Comparison of ENCODE assay signal across 2 cellular contexts in the genomic region with DNA sequence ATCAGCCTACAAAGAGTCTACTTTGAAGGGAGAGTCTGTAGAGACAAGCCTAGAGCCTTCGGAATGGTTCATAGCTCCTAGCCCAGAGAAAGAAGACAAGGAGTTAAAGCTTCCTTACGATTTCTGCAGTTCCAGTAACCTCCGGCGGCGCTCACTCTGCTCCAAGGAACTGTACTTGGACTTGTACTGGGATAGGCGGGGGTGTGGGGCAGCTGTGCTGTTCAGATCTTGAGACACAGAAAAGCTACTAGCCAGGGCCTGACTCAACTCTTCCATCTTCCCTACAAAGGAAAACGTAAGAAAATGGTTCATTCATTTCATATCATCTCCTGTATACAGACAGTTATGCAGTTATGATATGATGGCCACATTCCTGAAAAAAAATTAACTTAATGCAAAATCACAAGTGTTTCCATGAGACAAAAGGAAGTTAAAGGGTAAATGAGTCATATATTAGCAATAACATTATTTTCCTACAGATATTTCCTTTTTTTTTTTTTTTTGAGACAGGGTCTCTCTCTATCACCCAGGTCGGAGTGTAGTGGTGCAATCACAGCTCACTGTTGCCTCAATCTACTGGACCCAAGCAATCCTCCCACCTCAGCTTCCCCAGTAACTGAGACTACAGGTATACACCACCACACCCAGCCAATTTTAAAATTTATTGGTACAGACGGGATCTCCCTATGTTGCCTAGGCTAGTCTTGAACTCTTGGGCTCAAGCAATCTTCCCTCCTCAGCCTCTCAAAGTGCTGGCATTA.
TF ChIP-seq lines count a peak whose summit lies in the region.

No MANE protein-coding gene starts in this region.

TF ChIP-seq in GM23338, 12 proteins besides CTCF, POLR2A, EP300 and RAD21 (continued from another document and continues in another):
- TF ChIP-seq CREB1 (CRISPR knock-in tag; IDR thresholded peaks at IDR 0.05; ENCODE audit: low read depth) (no peak), NANOG (IDR thresholded peaks at IDR 0.05; ENCODE audit: borderline replicate concordance) (no peak), EZH2phosphoT487 (IDR thresholded peaks at IDR 0.05; ENCODE audit: unreplicated experiment) (no peak), JUNB (IDR thresholded peaks at IDR 0.05; ENCODE audit: unreplicated experiment) (no peak), STAT1 (IDR thresholded peaks at IDR 0.05; ENCODE audit: unreplicated experiment) (no peak)
- TF ChIP-seq, protein P1, sequence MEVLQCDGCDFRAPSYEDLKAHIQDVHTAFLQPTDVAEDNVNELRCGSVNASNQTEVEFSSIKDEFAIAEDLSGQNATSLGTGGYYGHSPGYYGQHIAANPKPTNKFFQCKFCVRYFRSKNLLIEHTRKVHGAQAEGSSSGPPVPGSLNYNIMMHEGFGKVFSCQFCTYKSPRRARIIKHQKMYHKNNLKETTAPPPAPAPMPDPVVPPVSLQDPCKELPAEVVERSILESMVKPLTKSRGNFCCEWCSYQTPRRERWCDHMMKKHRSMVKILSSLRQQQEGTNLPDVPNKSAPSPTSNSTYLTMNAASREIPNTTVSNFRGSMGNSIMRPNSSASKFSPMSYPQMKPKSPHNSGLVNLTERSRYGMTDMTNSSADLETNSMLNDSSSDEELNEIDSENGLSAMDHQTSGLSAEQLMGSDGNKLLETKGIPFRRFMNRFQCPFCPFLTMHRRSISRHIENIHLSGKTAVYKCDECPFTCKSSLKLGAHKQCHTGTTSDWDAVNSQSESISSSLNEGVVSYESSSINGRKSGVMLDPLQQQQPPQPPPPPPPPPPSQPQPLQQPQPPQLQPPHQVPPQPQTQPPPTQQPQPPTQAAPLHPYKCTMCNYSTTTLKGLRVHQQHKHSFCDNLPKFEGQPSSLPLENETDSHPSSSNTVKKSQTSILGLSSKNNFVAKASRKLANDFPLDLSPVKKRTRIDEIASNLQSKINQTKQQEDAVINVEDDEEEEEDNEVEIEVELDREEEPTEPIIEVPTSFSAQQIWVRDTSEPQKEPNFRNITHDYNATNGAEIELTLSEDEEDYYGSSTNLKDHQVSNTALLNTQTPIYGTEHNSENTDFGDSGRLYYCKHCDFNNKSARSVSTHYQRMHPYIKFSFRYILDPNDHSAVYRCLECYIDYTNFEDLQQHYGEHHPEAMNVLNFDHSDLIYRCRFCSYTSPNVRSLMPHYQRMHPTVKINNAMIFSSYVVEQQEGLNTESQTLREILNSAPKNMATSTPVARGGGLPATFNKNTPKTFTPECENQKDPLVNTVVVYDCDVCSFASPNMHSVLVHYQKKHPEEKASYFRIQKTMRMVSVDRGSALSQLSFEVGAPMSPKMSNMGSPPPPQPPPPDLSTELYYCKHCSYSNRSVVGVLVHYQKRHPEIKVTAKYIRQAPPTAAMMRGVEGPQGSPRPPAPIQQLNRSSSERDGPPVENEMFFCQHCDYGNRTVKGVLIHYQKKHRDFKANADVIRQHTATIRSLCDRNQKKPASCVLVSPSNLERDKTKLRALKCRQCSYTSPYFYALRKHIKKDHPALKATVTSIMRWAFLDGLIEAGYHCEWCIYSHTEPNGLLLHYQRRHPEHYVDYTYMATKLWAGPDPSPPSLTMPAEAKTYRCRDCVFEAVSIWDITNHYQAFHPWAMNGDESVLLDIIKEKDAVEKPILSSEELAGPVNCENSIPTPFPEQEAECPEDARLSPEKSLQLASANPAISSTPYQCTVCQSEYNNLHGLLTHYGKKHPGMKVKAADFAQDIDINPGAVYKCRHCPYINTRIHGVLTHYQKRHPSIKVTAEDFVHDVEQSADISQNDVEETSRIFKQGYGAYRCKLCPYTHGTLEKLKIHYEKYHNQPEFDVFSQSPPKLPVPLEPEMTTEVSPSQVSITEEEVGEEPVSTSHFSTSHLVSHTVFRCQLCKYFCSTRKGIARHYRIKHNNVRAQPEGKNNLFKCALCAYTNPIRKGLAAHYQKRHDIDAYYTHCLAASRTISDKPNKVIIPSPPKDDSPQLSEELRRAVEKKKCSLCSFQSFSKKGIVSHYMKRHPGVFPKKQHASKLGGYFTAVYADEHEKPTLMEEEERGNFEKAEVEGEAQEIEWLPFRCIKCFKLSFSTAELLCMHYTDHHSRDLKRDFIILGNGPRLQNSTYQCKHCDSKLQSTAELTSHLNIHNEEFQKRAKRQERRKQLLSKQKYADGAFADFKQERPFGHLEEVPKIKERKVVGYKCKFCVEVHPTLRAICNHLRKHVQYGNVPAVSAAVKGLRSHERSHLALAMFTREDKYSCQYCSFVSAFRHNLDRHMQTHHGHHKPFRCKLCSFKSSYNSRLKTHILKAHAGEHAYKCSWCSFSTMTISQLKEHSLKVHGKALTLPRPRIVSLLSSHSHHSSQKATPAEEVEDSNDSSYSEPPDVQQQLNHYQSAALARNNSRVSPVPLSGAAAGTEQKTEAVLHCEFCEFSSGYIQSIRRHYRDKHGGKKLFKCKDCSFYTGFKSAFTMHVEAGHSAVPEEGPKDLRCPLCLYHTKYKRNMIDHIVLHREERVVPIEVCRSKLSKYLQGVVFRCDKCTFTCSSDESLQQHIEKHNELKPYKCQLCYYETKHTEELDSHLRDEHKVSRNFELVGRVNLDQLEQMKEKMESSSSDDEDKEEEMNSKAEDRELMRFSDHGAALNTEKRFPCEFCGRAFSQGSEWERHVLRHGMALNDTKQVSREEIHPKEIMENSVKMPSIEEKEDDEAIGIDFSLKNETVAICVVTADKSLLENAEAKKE (CRISPR knock-in tag; IDR thresholded peaks at IDR 0.05) = no peak
- TF ChIP-seq, protein P2, sequence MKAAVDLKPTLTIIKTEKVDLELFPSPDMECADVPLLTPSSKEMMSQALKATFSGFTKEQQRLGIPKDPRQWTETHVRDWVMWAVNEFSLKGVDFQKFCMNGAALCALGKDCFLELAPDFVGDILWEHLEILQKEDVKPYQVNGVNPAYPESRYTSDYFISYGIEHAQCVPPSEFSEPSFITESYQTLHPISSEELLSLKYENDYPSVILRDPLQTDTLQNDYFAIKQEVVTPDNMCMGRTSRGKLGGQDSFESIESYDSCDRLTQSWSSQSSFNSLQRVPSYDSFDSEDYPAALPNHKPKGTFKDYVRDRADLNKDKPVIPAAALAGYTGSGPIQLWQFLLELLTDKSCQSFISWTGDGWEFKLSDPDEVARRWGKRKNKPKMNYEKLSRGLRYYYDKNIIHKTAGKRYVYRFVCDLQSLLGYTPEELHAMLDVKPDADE (IDR thresholded peaks at IDR 0.05) = no peak

TF ChIP-seq in WTC11, 78 proteins besides CTCF, POLR2A, EP300 and RAD21 (continues in another document):
- TF ChIP-seq, protein P3, sequence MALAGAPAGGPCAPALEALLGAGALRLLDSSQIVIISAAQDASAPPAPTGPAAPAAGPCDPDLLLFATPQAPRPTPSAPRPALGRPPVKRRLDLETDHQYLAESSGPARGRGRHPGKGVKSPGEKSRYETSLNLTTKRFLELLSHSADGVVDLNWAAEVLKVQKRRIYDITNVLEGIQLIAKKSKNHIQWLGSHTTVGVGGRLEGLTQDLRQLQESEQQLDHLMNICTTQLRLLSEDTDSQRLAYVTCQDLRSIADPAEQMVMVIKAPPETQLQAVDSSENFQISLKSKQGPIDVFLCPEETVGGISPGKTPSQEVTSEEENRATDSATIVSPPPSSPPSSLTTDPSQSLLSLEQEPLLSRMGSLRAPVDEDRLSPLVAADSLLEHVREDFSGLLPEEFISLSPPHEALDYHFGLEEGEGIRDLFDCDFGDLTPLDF (CRISPR knock-in tag; IDR thresholded peaks at IDR 0.05) = no peak
- TF ChIP-seq, protein P4, sequence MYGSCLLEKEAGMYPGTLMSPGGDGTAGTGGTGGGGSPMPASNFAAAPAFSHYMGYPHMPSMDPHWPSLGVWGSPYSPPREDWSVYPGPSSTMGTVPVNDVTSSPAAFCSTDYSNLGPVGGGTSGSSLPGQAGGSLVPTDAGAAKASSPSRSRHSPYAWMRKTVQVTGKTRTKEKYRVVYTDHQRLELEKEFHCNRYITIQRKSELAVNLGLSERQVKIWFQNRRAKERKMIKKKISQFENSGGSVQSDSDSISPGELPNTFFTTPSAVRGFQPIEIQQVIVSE (CRISPR knock-in tag; IDR thresholded peaks at IDR 0.05; ENCODE audit: borderline replicate concordance) = no peak
- TF ChIP-seq SMAD3 (CRISPR knock-in tag; IDR thresholded peaks at IDR 0.05; ENCODE audit: borderline replicate concordance) (no peak), NR2C2 (CRISPR knock-in tag; IDR thresholded peaks at IDR 0.05) (no peak), SP1 (CRISPR knock-in tag; conservative IDR thresholded peaks at IDR 0.05) (no peak), ZNF423 (CRISPR knock-in tag; IDR thresholded peaks at IDR 0.05) (no peak), IRF2 (CRISPR knock-in tag; IDR thresholded peaks at IDR 0.05; ENCODE audit: borderline replicate concordance, low read depth) (no peak), CBFB (CRISPR knock-in tag; IDR thresholded peaks at IDR 0.05; ENCODE audit: low read depth) (no peak), PRRX2 (CRISPR knock-in tag; IDR thresholded peaks at IDR 0.05) (no peak), SMAD4 (CRISPR knock-in tag; IDR thresholded peaks at IDR 0.05) (no peak)
- TF ChIP-seq, protein P5, sequence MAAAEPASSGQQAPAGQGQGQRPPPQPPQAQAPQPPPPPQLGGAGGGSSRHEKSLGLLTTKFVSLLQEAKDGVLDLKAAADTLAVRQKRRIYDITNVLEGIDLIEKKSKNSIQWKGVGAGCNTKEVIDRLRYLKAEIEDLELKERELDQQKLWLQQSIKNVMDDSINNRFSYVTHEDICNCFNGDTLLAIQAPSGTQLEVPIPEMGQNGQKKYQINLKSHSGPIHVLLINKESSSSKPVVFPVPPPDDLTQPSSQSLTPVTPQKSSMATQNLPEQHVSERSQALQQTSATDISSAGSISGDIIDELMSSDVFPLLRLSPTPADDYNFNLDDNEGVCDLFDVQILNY (CRISPR knock-in tag; IDR thresholded peaks at IDR 0.05) = no peak
- TF ChIP-seq, protein P6, sequence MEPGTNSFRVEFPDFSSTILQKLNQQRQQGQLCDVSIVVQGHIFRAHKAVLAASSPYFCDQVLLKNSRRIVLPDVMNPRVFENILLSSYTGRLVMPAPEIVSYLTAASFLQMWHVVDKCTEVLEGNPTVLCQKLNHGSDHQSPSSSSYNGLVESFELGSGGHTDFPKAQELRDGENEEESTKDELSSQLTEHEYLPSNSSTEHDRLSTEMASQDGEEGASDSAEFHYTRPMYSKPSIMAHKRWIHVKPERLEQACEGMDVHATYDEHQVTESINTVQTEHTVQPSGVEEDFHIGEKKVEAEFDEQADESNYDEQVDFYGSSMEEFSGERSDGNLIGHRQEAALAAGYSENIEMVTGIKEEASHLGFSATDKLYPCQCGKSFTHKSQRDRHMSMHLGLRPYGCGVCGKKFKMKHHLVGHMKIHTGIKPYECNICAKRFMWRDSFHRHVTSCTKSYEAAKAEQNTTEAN (CRISPR knock-in tag; IDR thresholded peaks at IDR 0.05) = no peak
- TF ChIP-seq, protein P7, sequence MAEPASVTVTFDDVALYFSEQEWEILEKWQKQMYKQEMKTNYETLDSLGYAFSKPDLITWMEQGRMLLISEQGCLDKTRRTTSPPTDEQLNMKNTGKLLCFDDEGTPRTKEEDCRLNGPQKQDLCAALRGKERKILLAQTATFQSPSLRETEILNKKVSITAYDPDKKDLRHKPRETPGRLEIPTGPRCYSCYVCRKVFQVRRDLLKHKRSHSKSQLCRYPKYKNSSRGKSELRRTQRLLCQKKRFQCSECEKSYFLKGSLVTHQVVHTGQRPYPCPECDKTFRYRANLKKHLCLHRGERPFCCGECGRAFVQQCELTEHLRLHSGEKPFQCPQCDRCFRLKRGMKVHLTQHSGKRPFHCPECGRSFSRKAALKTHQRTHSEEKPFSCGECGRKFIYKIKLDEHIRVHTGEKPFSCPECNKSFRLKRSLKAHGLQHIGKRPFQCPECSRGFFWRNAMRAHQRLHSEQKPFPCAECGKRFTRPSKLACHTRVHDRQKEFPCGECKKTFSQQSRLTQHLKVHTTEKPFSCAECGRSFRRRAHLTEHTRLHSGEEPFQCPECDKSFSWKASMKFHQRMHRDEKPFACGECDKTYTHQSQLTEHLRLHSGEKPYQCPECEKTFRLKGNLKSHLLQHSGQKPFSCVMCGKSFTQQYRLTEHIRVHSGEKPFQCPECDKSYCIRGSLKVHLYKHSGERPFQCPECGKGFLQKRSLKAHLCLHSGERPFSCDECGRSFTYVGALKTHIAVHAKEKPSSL (CRISPR knock-in tag; conservative IDR thresholded peaks at IDR 0.05) = no peak
- TF ChIP-seq, protein P8, sequence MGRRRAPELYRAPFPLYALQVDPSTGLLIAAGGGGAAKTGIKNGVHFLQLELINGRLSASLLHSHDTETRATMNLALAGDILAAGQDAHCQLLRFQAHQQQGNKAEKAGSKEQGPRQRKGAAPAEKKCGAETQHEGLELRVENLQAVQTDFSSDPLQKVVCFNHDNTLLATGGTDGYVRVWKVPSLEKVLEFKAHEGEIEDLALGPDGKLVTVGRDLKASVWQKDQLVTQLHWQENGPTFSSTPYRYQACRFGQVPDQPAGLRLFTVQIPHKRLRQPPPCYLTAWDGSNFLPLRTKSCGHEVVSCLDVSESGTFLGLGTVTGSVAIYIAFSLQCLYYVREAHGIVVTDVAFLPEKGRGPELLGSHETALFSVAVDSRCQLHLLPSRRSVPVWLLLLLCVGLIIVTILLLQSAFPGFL (CRISPR knock-in tag; IDR thresholded peaks at IDR 0.05; ENCODE audit: borderline replicate concordance) = no peak
- TF ChIP-seq, protein P9, sequence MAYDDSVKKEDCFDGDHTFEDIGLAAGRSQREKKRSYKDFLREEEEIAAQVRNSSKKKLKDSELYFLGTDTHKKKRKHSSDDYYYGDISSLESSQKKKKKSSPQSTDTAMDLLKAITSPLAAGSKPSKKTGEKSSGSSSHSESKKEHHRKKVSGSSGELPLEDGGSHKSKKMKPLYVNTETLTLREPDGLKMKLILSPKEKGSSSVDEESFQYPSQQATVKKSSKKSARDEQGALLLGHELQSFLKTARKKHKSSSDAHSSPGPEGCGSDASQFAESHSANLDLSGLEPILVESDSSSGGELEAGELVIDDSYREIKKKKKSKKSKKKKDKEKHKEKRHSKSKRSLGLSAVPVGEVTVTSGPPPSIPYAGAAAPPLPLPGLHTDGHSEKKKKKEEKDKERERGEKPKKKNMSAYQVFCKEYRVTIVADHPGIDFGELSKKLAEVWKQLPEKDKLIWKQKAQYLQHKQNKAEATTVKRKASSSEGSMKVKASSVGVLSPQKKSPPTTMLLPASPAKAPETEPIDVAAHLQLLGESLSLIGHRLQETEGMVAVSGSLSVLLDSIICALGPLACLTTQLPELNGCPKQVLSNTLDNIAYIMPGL (CRISPR knock-in tag; IDR thresholded peaks at IDR 0.05) = no peak
- TF ChIP-seq, protein P10, sequence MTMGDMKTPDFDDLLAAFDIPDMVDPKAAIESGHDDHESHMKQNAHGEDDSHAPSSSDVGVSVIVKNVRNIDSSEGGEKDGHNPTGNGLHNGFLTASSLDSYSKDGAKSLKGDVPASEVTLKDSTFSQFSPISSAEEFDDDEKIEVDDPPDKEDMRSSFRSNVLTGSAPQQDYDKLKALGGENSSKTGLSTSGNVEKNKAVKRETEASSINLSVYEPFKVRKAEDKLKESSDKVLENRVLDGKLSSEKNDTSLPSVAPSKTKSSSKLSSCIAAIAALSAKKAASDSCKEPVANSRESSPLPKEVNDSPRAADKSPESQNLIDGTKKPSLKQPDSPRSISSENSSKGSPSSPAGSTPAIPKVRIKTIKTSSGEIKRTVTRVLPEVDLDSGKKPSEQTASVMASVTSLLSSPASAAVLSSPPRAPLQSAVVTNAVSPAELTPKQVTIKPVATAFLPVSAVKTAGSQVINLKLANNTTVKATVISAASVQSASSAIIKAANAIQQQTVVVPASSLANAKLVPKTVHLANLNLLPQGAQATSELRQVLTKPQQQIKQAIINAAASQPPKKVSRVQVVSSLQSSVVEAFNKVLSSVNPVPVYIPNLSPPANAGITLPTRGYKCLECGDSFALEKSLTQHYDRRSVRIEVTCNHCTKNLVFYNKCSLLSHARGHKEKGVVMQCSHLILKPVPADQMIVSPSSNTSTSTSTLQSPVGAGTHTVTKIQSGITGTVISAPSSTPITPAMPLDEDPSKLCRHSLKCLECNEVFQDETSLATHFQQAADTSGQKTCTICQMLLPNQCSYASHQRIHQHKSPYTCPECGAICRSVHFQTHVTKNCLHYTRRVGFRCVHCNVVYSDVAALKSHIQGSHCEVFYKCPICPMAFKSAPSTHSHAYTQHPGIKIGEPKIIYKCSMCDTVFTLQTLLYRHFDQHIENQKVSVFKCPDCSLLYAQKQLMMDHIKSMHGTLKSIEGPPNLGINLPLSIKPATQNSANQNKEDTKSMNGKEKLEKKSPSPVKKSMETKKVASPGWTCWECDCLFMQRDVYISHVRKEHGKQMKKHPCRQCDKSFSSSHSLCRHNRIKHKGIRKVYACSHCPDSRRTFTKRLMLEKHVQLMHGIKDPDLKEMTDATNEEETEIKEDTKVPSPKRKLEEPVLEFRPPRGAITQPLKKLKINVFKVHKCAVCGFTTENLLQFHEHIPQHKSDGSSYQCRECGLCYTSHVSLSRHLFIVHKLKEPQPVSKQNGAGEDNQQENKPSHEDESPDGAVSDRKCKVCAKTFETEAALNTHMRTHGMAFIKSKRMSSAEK (CRISPR knock-in tag; IDR thresholded peaks at IDR 0.05; ENCODE audit: borderline replicate concordance) = no peak
